In genomic region chr19:48738557-48739399, GRCh38 we compare ENCODE assay signal across 8 cellular contexts. TPM values are rescaled to one million over a fixed set of nuclear protein-coding genes. Genes with fewer than 3 reads are reported as not detected.
A peak's percentile ranks its signal among the peaks of the same experiment; 100 is the strongest.
DNase-seq lines count a peak whose midpoint lies in the region; ATAC-seq and TF ChIP-seq lines count a peak whose summit lies in the region.

No MANE protein-coding gene starts in this region.

- peak; percentile 80 for ATAC-seq in GM18505 (IDR thresholded peaks at IDR 0.05; ENCODE audit: unreplicated experiment)
- peak; percentile 82 for ATAC-seq in HG03175 (IDR thresholded peaks at IDR 0.05; ENCODE audit: unreplicated experiment)
- ATAC-seq in left colon: peak; percentile 90
- ATAC-seq in GM21528 (IDR thresholded peaks at IDR 0.05; ENCODE audit: low FRiP score, unreplicated experiment): no peak

- no peak for TF ChIP-seq POLR2A in GM18505 (IDR thresholded peaks at IDR 0.05; ENCODE audit: borderline replicate concordance, extremely low read depth, insufficient read depth, insufficient read length)

- intact Hi-C loops in left colon (cut with DNase I, micrococcal nuclease): no loop called here

- DNase-seq in NCI-H446 treated with DMSO at 0.1 percent for 48 hours (lab: John Stamatoyannopoulos, UW) (peak; percentile 90), left colon (peak; percentile 95 to 99)
- DNase-seq in activated CD4-positive, alpha-beta T cell treated with anti-CD3 and anti-CD28 coated beads for 4 hours: peak; percentile 93
- DNase-seq in stimulated activated CD4-positive, alpha-beta T cell treated with anti-CD3 and anti-CD28 coated beads, Interleukin-1b, Interleukin-23, amount 100 ng/mL, for 1 hour (ENCODE audit: low read depth in 2 of 2): peak; percentile 90 to 95

- H3K27ac ChIP-seq in cingulate gyrus (ENCODE audit: low read depth, low read length): peak overlapping the region; percentile 54

RNA-seq across cellular contexts. Expression of gene RASIP1, which starts 1.6 kb away (rescaled TPM):
- 1 to 10 TPM; 2.7 to 2.8 TPM for total RNA-seq in left colon

RNA-seq across cellular contexts. Expression of gene IZUMO1, which starts 7.9 kb away (rescaled TPM):
- not detected for total RNA-seq in left colon

RNA-seq across cellular contexts. Expression of gene FUT1, which starts 13.7 kb away (rescaled TPM):
- total RNA-seq in left colon: under 1 TPM; 0.37 to 0.56 TPM

RNA-seq across cellular contexts. Expression of gene FGF21, which starts 16.5 kb away (rescaled TPM):
- total RNA-seq in left colon: not detected

RNA-seq across cellular contexts. Expression of gene MAMSTR, which starts 19.3 kb away (rescaled TPM):
- total RNA-seq in left colon: under 1 TPM; 0.64 to 0.67 TPM
